ENCODE assay signal across 19 cellular contexts in the genomic region with DNA sequence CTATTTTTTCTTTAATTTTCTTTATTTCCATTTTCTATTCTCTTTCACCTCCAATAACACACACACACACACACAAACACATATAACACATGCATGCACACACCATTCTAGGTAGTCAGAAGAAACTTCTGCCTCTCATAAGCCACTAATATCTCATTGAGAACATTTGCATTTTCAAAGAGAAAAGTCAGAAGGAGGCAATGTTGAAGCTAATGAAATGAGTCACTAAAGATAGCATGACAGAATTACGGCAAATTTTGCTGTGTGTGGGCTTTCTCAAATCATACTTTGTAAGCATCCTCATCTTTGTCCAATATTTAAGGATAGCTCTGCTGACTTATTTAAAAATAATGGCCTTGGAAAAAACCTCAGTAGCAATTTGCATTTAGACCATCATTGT.
DNase-seq lines count a peak whose midpoint lies in the region; ATAC-seq and FAIRE-seq lines count a peak whose summit lies in the region.
"Had no signal": no experiment of that assay in that cellular context is flagged by ENCODE, and none has a peak within 500 bp of the region (broad histone marks: within the 10 kb centered on the region; RNA-seq: fewer than 3 reads in every experiment).

No MANE protein-coding gene starts in this region.

- DNase-seq in NCI-H748 (lab: John Stamatoyannopoulos, UW; ENCODE audit: unreplicated experiment) (no peak), RCC 7860 (ENCODE audit: low spot score) (no peak), RPMI8226 (no peak), OCI-M1 (lab: John Stamatoyannopoulos, UW) (no peak)
- DNase-seq: amniotic stem cell, Caco-2, caudate nucleus, dorsolateral prefrontal cortex, EL, NCI-H2029, NCI-H446 treated with DMSO at 0.1 percent for 48 hours, retina, testis had no signal

- no peak for FAIRE-seq in RCC 7860 (lab: Jason Lieb, UNC)
- FAIRE-seq: frontal cortex, H1 had no signal

- ATAC-seq in GM19023 (IDR thresholded peaks at IDR 0.05; ENCODE audit: unreplicated experiment) = peak; percentile 45
- peak; percentile 69 for ATAC-seq in HG02610 (IDR thresholded peaks at IDR 0.05; ENCODE audit: unreplicated experiment)
- peak; percentile 67 for ATAC-seq in HG03280 (IDR thresholded peaks at IDR 0.05; ENCODE audit: unreplicated experiment)
- ATAC-seq: Right ventricle myocardium inferior had no signal
